26 cellular contexts compared by ENCODE assay signal in the genomic region with DNA sequence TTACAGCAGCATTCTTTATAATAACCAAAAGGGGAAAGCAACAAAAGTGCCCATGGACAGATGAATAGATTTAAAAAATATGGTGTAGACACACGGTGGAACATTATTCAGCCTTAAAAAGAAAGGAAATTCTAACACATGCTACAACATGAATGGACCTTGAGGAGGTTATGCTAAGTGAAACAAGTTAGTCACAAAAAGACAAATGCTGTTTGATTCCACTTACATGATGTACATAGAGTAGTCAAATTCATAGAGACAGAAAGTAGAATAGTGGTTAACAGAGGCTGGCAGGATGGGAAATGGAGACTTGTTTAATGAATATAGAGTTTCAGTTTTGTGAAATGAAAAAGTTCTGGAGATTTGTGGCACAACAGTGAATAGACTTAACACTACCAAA.
"Had no signal": no experiment of that assay in that cellular context is flagged by ENCODE, and none has a peak within 500 bp of the region (broad histone marks: within the 10 kb centered on the region; RNA-seq: fewer than 3 reads in every experiment).

No MANE protein-coding gene starts in this region.

- H3K4me1 ChIP-seq: heart right ventricle, lower lobe of right lung, parathyroid adenoma, testis, tibial artery had no signal

- H3K9me3 Mint-ChIP-seq: memory B cell, natural killer cell had no signal

- H3K27me3 ChIP-seq: dorsolateral prefrontal cortex, heart right ventricle, neutrophil, testis, tibial artery had no signal

- H3K27ac ChIP-seq: dorsolateral prefrontal cortex, epithelial cell of prostate, heart right ventricle, lower lobe of right lung, neutrophil, parathyroid adenoma, testis, tibial artery had no signal

- H3K4me1 Mint-ChIP-seq: memory B cell, natural killer cell had no signal

- H3K4me3 Mint-ChIP-seq: memory B cell, natural killer cell, type B pancreatic cell had no signal

- H3K36me3 Mint-ChIP-seq: memory B cell, natural killer cell, type B pancreatic cell had no signal

- H3K27ac Mint-ChIP-seq: memory B cell, natural killer cell, progenitor cell of endocrine pancreas, type B pancreatic cell had no signal

- DNase-seq: dorsolateral prefrontal cortex; effector CD4-positive, alpha-beta T cell; foreskin melanocyte; glutamatergic neuron; heart right ventricle; hippocampal formation; islet precursor cell; left ventricle myocardium superior; lower lobe of right lung; natural killer cell; stimulated activated CD4-positive, alpha-beta T cell treated with anti-CD3 and anti-CD28 coated beads, Interleukin-12 subunit alpha, Interleukin-12 subunit beta, amount 100 ng/mL, for 4 hours; stimulated activated CD4-positive, alpha-beta T cell treated with anti-CD3 and anti-CD28 coated beads, Interleukin-1b, Interleukin-23, amount 100 ng/mL, for 48 hours; stimulated activated CD4-positive, alpha-beta T cell treated with anti-CD3 and anti-CD28 coated beads, Interleukin-4, amount 100 ng/mL, for 1 hour; stimulated activated CD8-positive, alpha-beta memory T cell treated with anti-CD3 and anti-CD28 coated beads, Interleukin-4, amount 100 ng/mL, for 48 hours; stimulated activated naive CD4-positive, alpha-beta T cell; substantia nigra; testis; tibial artery had no signal

- H3K27me3 Mint-ChIP-seq: memory B cell, progenitor cell of endocrine pancreas, type B pancreatic cell had no signal

- ATAC-seq: esophagus mucosa, heart right ventricle, left ventricle myocardium superior, lower lobe of right lung, natural killer cell, sciatic nerve had no signal
